ENCODE assay signal across 27 cellular contexts in genomic region chr2:196448680-196449079, GRCh38.
"Had no signal": no experiment of that assay in that cellular context is flagged by ENCODE, and none has a peak within 500 bp of the region (broad histone marks: within the 10 kb centered on the region; RNA-seq: fewer than 3 reads in every experiment).

No MANE protein-coding gene starts in this region.

- H3K79me2 ChIP-seq: hepatocyte had no signal

- H3K27ac Mint-ChIP-seq: activated B cell treated with CpG ODN at 0.5 μM for 24 hours; activated CD8-positive, alpha-beta T cell treated with anti-CD3 and anti-CD28 coated beads for 36 hours; activated T-helper 17 cell treated with anti-CD3 and anti-CD28 coated beads, Interleukin-2, amount 50 U/mL, for 72 hours; nephron had no signal

- H3K4me3 Mint-ChIP-seq: activated B cell treated with CpG ODN at 0.5 μM for 24 hours; activated CD8-positive, alpha-beta T cell treated with anti-CD3 and anti-CD28 coated beads for 36 hours; activated T-cell treated with anti-CD3 and anti-CD28 coated beads, Interleukin-2, amount 50 U/mL, for 4 hours; activated T-helper 17 cell treated with anti-CD3 and anti-CD28 coated beads, Interleukin-2, amount 50 U/mL, for 72 hours; nephron had no signal

- H3K4me2 ChIP-seq: hepatocyte had no signal

- H3K27me3 ChIP-seq: brain microvascular endothelial cell, gastroesophageal sphincter, hepatocyte, testis, transverse colon had no signal

- H3K4me1 Mint-ChIP-seq: activated B cell treated with CpG ODN at 0.5 μM for 24 hours; activated T-helper 17 cell treated with anti-CD3 and anti-CD28 coated beads, Interleukin-2, amount 50 U/mL, for 72 hours; nephron had no signal

- DNase-seq: activated B cell treated with CpG ODN at 0.5 μM for 24 hours; activated CD4-positive, alpha-beta T cell treated with anti-CD3 and anti-CD28 coated beads, Interleukin-2, amount 50 U/mL, for 1 hour; activated CD8-positive, alpha-beta T cell treated with anti-CD3 and anti-CD28 coated beads for 36 hours; activated gamma-delta T cell treated with Interleukin-2 at 50 U/mL for 16 hours; activated naive CD4-positive, alpha-beta T cell treated with anti-CD3 and anti-CD28 coated beads, Interleukin-2, amount 50 U/mL, for 16 hours; activated T-cell treated with anti-CD3 and anti-CD28 coated beads, Interleukin-2, amount 50 U/mL, for 4 hours; amniotic stem cell; brain microvascular endothelial cell; islet precursor cell; left ventricle myocardium inferior; mucosa of descending colon; retina; stimulated activated CD4-positive, alpha-beta T cell treated with anti-CD3 and anti-CD28 coated beads, Interleukin-12 subunit alpha, Interleukin-12 subunit beta, amount 100 ng/mL, for 4 hours; stimulated activated CD4-positive, alpha-beta T cell treated with anti-CD3 and anti-CD28 coated beads, Interleukin-4, amount 100 ng/mL, for 1 hour; stimulated activated naive CD8-positive, alpha-beta T cell treated with anti-CD3 and anti-CD28 coated beads, Interleukin-15, Interleukin-2, amounts not matched to agents 100 U/mL and 50 U/mL, for 24 hours; testis; transverse colon had no signal

- H3K36me3 ChIP-seq: brain microvascular endothelial cell, gastroesophageal sphincter, left ventricle myocardium inferior, neutrophil, transverse colon had no signal

- H3K4me1 ChIP-seq: testis had no signal

- H3K27ac ChIP-seq: brain microvascular endothelial cell, gastroesophageal sphincter, hepatocyte, left ventricle myocardium inferior, neutrophil, skin epidermis, testis, transverse colon had no signal

- H3K9me3 Mint-ChIP-seq: activated CD8-positive, alpha-beta T cell treated with anti-CD3 and anti-CD28 coated beads for 36 hours; activated T-helper 17 cell treated with anti-CD3 and anti-CD28 coated beads, Interleukin-2, amount 50 U/mL, for 72 hours; nephron had no signal

- H2AFZ ChIP-seq: hepatocyte had no signal

- H3K9me3 ChIP-seq: gastroesophageal sphincter, left ventricle myocardium inferior, mucosa of descending colon, neutrophil, testis, transverse colon had no signal

- FAIRE-seq: astrocyte, endothelial cell of umbilical vein had no signal

- ATAC-seq: activated CD8-positive, alpha-beta T cell treated with anti-CD3 and anti-CD28 coated beads for 36 hours; activated T-cell treated with anti-CD3 and anti-CD28 coated beads, Interleukin-2, amount 50 U/mL, for 4 hours; activated T-helper 17 cell treated with anti-CD3 and anti-CD28 coated beads, Interleukin-2, amount 50 U/mL, for 72 hours; gastroesophageal sphincter; mucosa of descending colon; sciatic nerve; stimulated activated naive CD8-positive, alpha-beta T cell treated with anti-CD3 and anti-CD28 coated beads, Interleukin-15, Interleukin-2, amounts not matched to agents 100 U/mL and 50 U/mL, for 24 hours had no signal

- H3K4me3 ChIP-seq: gastroesophageal sphincter, hepatocyte, left ventricle myocardium inferior, lung, mucosa of descending colon, skin epidermis, testis, transverse colon had no signal
